25 cellular contexts compared by ENCODE assay signal in the genomic region with DNA sequence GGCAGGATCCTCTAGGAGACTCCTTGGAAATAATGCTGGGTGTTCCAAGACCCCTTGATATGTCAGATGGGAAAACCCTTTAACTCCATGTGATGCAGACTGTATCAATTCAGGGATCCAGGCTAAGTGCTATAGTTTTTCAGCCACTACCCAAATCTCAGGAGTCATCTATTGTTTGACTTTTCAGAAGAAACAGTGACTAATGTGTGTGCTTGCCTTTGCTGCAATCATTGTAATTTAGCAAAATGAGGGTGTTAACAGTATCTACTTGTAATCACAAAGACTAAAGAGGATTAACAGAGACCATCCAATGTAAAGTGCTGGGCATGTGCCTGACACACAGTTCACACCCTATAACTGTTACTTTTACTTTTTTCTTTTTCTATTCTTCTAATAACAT.
"Had no signal": no experiment of that assay in that cellular context is flagged by ENCODE, and none has a peak within 500 bp of the region (broad histone marks: within the 10 kb centered on the region; RNA-seq: fewer than 3 reads in every experiment).

No MANE protein-coding gene starts in this region.

- ATAC-seq: activated CD4-positive, alpha-beta T cell treated with anti-CD3 and anti-CD28 coated beads for 36 hours; activated naive CD4-positive, alpha-beta T cell treated with anti-CD3 and anti-CD28 coated beads, Interleukin-2, amount 50 U/mL, for 72 hours; activated T-cell treated with anti-CD3 and anti-CD28 coated beads, Interleukin-2, amount 50 U/mL, for 72 hours; gastroesophageal sphincter had no signal

- H3K27me3 ChIP-seq: ascending aorta, breast epithelium, dorsolateral prefrontal cortex, gastroesophageal sphincter had no signal

- DNase-seq: activated CD4-positive, alpha-beta memory T cell treated with anti-CD3 and anti-CD28 coated beads, Interleukin-2, amount 10 ng/mL, durations not matched to agents 7 days and 5 days; activated CD4-positive, alpha-beta T cell treated with anti-CD3 and anti-CD28 coated beads for 36 hours; activated CD4-positive, alpha-beta T cell treated with anti-CD3 and anti-CD28 coated beads, Interleukin-2, amount 10 ng/mL, durations not matched to agents 7 days and 5 days; activated CD4-positive, alpha-beta T cell treated with anti-CD3 and anti-CD28 coated beads, Interleukin-2, amount 50 U/mL, for 4 hours; activated CD4-positive, CD25-positive, alpha-beta regulatory T cell; activated CD4-positive, CD25-positive, alpha-beta regulatory T cell treated with anti-CD3 and anti-CD28 coated beads, Interleukin-2, amount 50 U/mL, for 72 hours; activated CD8-positive, alpha-beta memory T cell treated with anti-CD3 and anti-CD28 coated beads, Interleukin-2, amount 50 U/mL, for 48 hours; activated gamma-delta T cell; activated naive CD4-positive, alpha-beta T cell; activated naive CD4-positive, alpha-beta T cell treated with anti-CD3 and anti-CD28 coated beads, Interleukin-2, amount 10 ng/mL, durations not matched to agents 7 days and 5 days; activated naive CD8-positive, alpha-beta T cell treated with anti-CD3 and anti-CD28 coated beads, Interleukin-2, amount 10 ng/mL, durations not matched to agents 7 days and 5 days; activated T-cell treated with anti-CD3 and anti-CD28 coated beads for 4 hours; activated T-cell treated with anti-CD3 and anti-CD28 coated beads, Interleukin-2, amount 50 U/mL, for 24 hours; activated T-cell treated with anti-CD3 and anti-CD28 coated beads, Interleukin-2, amount 50 U/mL, for 72 hours; dorsolateral prefrontal cortex; effector memory CD4-positive, alpha-beta T cell; endodermal cell; foreskin melanocyte; head of caudate nucleus had no signal

- H3K27ac ChIP-seq: ascending aorta, breast epithelium, coronary artery, dorsolateral prefrontal cortex, epithelial cell of prostate, gastroesophageal sphincter had no signal

- H3K36me3 ChIP-seq: ascending aorta, breast epithelium, gastroesophageal sphincter had no signal

- H3K9me3 ChIP-seq: ascending aorta, breast epithelium, gastroesophageal sphincter had no signal

- H3K4me3 ChIP-seq: ascending aorta, breast epithelium, coronary artery, dorsolateral prefrontal cortex, gastroesophageal sphincter had no signal

- H3K4me1 ChIP-seq: ascending aorta, breast epithelium, gastroesophageal sphincter had no signal
